In genomic region chr3:170055209-170055608, GRCh38 we compare ENCODE assay signal across 8 cellular contexts. TPM values are rescaled to one million over a fixed set of nuclear protein-coding genes. Genes with fewer than 3 reads are reported as not detected.
DNase-seq lines count a peak whose midpoint lies in the region; ATAC-seq and TF ChIP-seq lines count a peak whose summit lies in the region.

No MANE protein-coding gene starts in this region.

- in situ Hi-C loops in GM13977 (cut with MboI; ENCODE audit: low pct_unique_long_range_greater_than_20kb, low sequenced_read_pairs, unreplicated experiment) = no loop called here

- DNase-seq in GM13977 (ENCODE audit: low spot score) (peak; percentile 67), epithelial cell of esophagus (ENCODE audit: low read depth) (peak; percentile 65), tibial nerve (ENCODE audit: low spot score in 2 of 2) (no peak), superior temporal gyrus (ENCODE audit: extremely low spot score) (no peak), amniotic stem cell (lab: John Stamatoyannopoulos, UW) (no peak)
- DNase-seq in activated CD8-positive, alpha-beta memory T cell treated with anti-CD3 and anti-CD28 coated beads, Interleukin-2, amount 50 U/mL, for 48 hours = no peak

- WGBS in tibial nerve, 2 donors = 86 to 88% methylated on average over 5 of the region's 5 CpGs

- H3K4me3 ChIP-seq in epithelial cell of esophagus (ENCODE audit: low read length) (no peak overlapping the region), tibial nerve (no peak overlapping the region)

- no peak overlapping the region for H3K27ac ChIP-seq in tibial nerve

- no peaks in the 10 kb centered on the region for H3K27me3 ChIP-seq in tibial nerve

- H3K4me1 ChIP-seq in tibial nerve = no peaks in the 10 kb centered on the region

- peak; percentile 67 for ATAC-seq in GM21526 (IDR thresholded peaks at IDR 0.05; ENCODE audit: low FRiP score, unreplicated experiment)
- peak; percentile 57 for ATAC-seq in HG03521 (IDR thresholded peaks at IDR 0.05; ENCODE audit: unreplicated experiment)

- TF ChIP-seq EP300 in tibial nerve (IDR thresholded peaks at IDR 0.05) = no peak

- TF ChIP-seq CTCF in GM13977 (IDR thresholded peaks at IDR 0.05; ENCODE audit: extremely low read depth, insufficient read depth, missing control alignments) (no peak), epithelial cell of esophagus (IDR thresholded peaks at IDR 0.05; ENCODE audit: insufficient read depth, low read depth, low read length, missing control alignments) (no peak), tibial nerve (IDR thresholded peaks at IDR 0.05) (no peak)

- no peak for TF ChIP-seq POLR2A in tibial nerve (IDR thresholded peaks at IDR 0.05)

- no peaks in the 10 kb centered on the region for H3K9me3 ChIP-seq in tibial nerve

- no peaks in the 10 kb centered on the region for H3K36me3 ChIP-seq in tibial nerve

RNA-seq across cellular contexts. Expression of gene GPR160, which starts 17.4 kb away (rescaled TPM):
- total RNA-seq in tibial nerve = 10 to 100 TPM in 1 of 4 donors, 1 to 10 TPM in 3; 1.7 to 17.7 (median 3.7) TPM

Comparison
In these comparisons a context has a peak if more than half of its experiments do, and no peak if none do; other contexts are left out.
1. DNase-seq: peak in GM13977 (single experiment) and epithelial cell of esophagus (single experiment); none in tibial nerve (0 of 2), superior temporal gyrus (single experiment), activated CD8-positive, alpha-beta memory T cell treated with anti-CD3 and anti-CD28 coated beads, Interleukin-2, amount 50 U/mL, for 48 hours (single experiment) and amniotic stem cell (single experiment).